ENCODE assay signal across 24 cellular contexts in genomic region chr21:44398499-44398898, GRCh38. TPM values are rescaled to one million over a fixed set of nuclear protein-coding genes. Genes with fewer than 3 reads are reported as not detected.
"Had no signal": no experiment of that assay in that cellular context is flagged by ENCODE, and none has a peak within 500 bp of the region (broad histone marks: within the 10 kb centered on the region; RNA-seq: fewer than 3 reads in every experiment).

No MANE protein-coding gene starts in this region.

- H3K27me3 ChIP-seq: ascending aorta, brain microvascular endothelial cell, ovary, testis had no signal

- DNase-seq: activated CD4-positive, alpha-beta T cell treated with anti-CD3 and anti-CD28 coated beads for 1 hour; activated CD4-positive, alpha-beta T cell treated with anti-CD3 and anti-CD28 coated beads, Interleukin-2, amount 50 U/mL, for 1 hour; activated gamma-delta T cell treated with Interleukin-2 at 50 U/mL for 16 hours; activated T-cell treated with anti-CD3 and anti-CD28 coated beads for 4 hours; brain microvascular endothelial cell; caudate nucleus; dermis blood vessel endothelial cell; effector memory CD8-positive, alpha-beta T cell; foreskin melanocyte; immature natural killer cell; natural killer cell; stimulated activated CD4-positive, alpha-beta T cell treated with anti-CD3 and anti-CD28 coated beads, Interleukin-2, amount 100 ng/mL, for 48 hours; stimulated activated CD8-positive, alpha-beta memory T cell treated with anti-CD3 and anti-CD28 coated beads, Interleukin-4, amount 100 ng/mL, for 48 hours; stimulated activated naive CD4-positive, alpha-beta T cell; T-helper 1 cell; WERI-Rb-1 had no signal

- H3K9me3 ChIP-seq: ascending aorta, left lung, ovary, prostate gland, testis, upper lobe of right lung had no signal

- H3K36me3 ChIP-seq: ascending aorta, brain microvascular endothelial cell, ovary, prostate gland, upper lobe of right lung, WERI-Rb-1 had no signal

- H3K27ac ChIP-seq: ascending aorta, brain microvascular endothelial cell, left lung, ovary, prostate gland, testis, upper lobe of right lung, WERI-Rb-1 had no signal

- H3K4me3 ChIP-seq: ascending aorta, left lung, lung, ovary, prostate gland, testis, upper lobe of right lung had no signal

- H3K4me1 ChIP-seq: ascending aorta, left lung, prostate gland, testis, upper lobe of right lung had no signal

RNA-seq across cellular contexts. Expression of gene TRPM2, which starts 45.1 kb away (rescaled TPM):
- total RNA-seq: endothelial cell of umbilical vein had no signal
- polyA plus RNA-seq: endothelial cell of umbilical vein had no signal
